In genomic region chr5:178280631-178281030, GRCh38 we compare ENCODE assay signal across 15 cellular contexts.
"Had no signal": no experiment of that assay in that cellular context is flagged by ENCODE, and none has a peak within 500 bp of the region (broad histone marks: within the 10 kb centered on the region; RNA-seq: fewer than 3 reads in every experiment).

No MANE protein-coding gene starts in this region.

- FAIRE-seq: keratinocyte had no signal

- H2AFZ ChIP-seq: neural progenitor cell had no signal

- H3K27ac Mint-ChIP-seq: activated B cell treated with CpG ODN at 0.5 μM for 24 hours; activated CD8-positive, alpha-beta T cell treated with anti-CD3 and anti-CD28 coated beads for 36 hours; memory B cell; naive thymus-derived CD8-positive, alpha-beta T cell; T-helper 2 cell treated with Interferon-gamma antibody and Interleukin-4, amounts not matched to agents 5 μg/mL and 100 μg/mL, for 36 hours had no signal

- H3K9ac ChIP-seq: neural progenitor cell had no signal

- H3K4me1 Mint-ChIP-seq: activated T-helper 17 cell treated with anti-CD3 and anti-CD28 coated beads, Interleukin-2, amount 50 U/mL, for 72 hours had no signal

- H3K36me3 Mint-ChIP-seq: neural progenitor cell; stimulated activated memory B cell treated with anti-CD40 and anti-IgM and Interleukin-4, amounts not matched to agents 10 μg/mL and 1 μg/mL and 100 μg/mL, for 72 hours had no signal

- H3K4me2 ChIP-seq: neural progenitor cell had no signal

- H3K4me3 Mint-ChIP-seq: activated B cell treated with CpG ODN at 0.5 μM for 24 hours; activated CD8-positive, alpha-beta T cell treated with anti-CD3 and anti-CD28 coated beads for 36 hours; activated T-cell treated with anti-CD3 and anti-CD28 coated beads, Interleukin-2, amount 50 U/mL, for 4 hours; activated T-helper 17 cell treated with anti-CD3 and anti-CD28 coated beads, Interleukin-2, amount 50 U/mL, for 72 hours; effector memory CD8-positive, alpha-beta T cell; memory B cell; stimulated activated memory B cell treated with anti-CD40 and anti-IgM and Interleukin-4, amounts not matched to agents 10 μg/mL and 1 μg/mL and 100 μg/mL, for 72 hours; stimulated activated naive CD8-positive, alpha-beta T cell treated with anti-CD3 and anti-CD28 coated beads, Interleukin-15, amount 100 ng/mL, for 72 hours; T-helper 2 cell treated with Interferon-gamma antibody and Interleukin-4, amounts not matched to agents 5 μg/mL and 100 μg/mL, for 36 hours had no signal

- H3K4me3 ChIP-seq: colonic mucosa, neural progenitor cell, thyroid gland, upper lobe of right lung had no signal

- H3K27ac ChIP-seq: colonic mucosa, neural progenitor cell, upper lobe of right lung had no signal

- H3K9me3 ChIP-seq: colonic mucosa, thyroid gland had no signal

- H3K4me1 ChIP-seq: colonic mucosa, neural progenitor cell had no signal

- H3K27me3 ChIP-seq: colonic mucosa, thyroid gland, upper lobe of right lung had no signal

- H3K36me3 ChIP-seq: colonic mucosa, neural progenitor cell, thyroid gland, upper lobe of right lung had no signal

- H3K27me3 Mint-ChIP-seq: activated CD8-positive, alpha-beta T cell treated with anti-CD3 and anti-CD28 coated beads for 36 hours had no signal
